Comparison of ENCODE assay signal across 11 cellular contexts in genomic region chr1:39514710-39515124, GRCh38. TPM values are rescaled to one million over a fixed set of nuclear protein-coding genes. Genes with fewer than 3 reads are reported as not detected.
A peak's percentile ranks its signal among the peaks of the same experiment; 100 is the strongest.
DNase-seq lines count a peak whose midpoint lies in the region; ATAC-seq, FAIRE-seq and TF ChIP-seq lines count a peak whose summit lies in the region.
"Not testable (repeated sequence)": the region's sequence is repeated elsewhere in the genome, so short reads cannot be mapped to it uniquely, and the experiment has no call there.
"Had no signal": no experiment of that assay in that cellular context is flagged by ENCODE, and none has a peak within 500 bp of the region (broad histone marks: within the 10 kb centered on the region; RNA-seq: fewer than 3 reads in every experiment).

No MANE protein-coding gene starts in this region.

- not testable (repeated sequence) for H4K20me1 ChIP-seq in SK-N-SH (ENCODE audit: insufficient read depth); endothelial cell of umbilical vein (replicated peaks; ENCODE audit: control insufficient read depth, extremely low read depth, insufficient read depth, low read length)

- not testable (repeated sequence) for H3K9ac ChIP-seq in SK-N-SH; endothelial cell of umbilical vein (replicated peaks; ENCODE audit: extremely low read depth, insufficient read depth, low read length)

- H3K9me3 ChIP-seq in SK-N-SH; endothelial cell of umbilical vein (replicated peaks; ENCODE audit: control insufficient read depth, insufficient read depth, low read length); iPS DF 6.9 (ENCODE audit: control insufficient read depth, insufficient read depth, low read length): not testable (repeated sequence)

- not testable (repeated sequence) for H3K4me3 Mint-ChIP-seq in CD14-positive monocyte; activated naive CD8-positive, alpha-beta T cell treated with anti-CD3 and anti-CD28 coated beads, Interleukin-2, amount 50 U/mL, for 24 hours; natural killer cell

- TF ChIP-seq EP300 in SK-N-SH (IDR thresholded peaks at IDR 0.05; ENCODE audit: borderline replicate concordance in 1 of 2, low read depth in 1 of 2, low read length in 1 of 2) = not testable (repeated sequence)

- H3K27ac Mint-ChIP-seq in CD14-positive monocyte; activated naive CD8-positive, alpha-beta T cell treated with anti-CD3 and anti-CD28 coated beads, Interleukin-2, amount 50 U/mL, for 24 hours; natural killer cell: not testable (repeated sequence)

- intact Hi-C loops in CD14-positive monocyte (cut with micrococcal nuclease); endothelial cell of umbilical vein (cut with micrococcal nuclease); natural killer cell (cut with micrococcal nuclease): not testable (repeated sequence)

- not testable (repeated sequence) for H2AFZ ChIP-seq in SK-N-SH (ENCODE audit: low read depth); endothelial cell of umbilical vein (ENCODE audit: low read depth, low read length)

- peaks cover 1 to 16% (median 4%) of the 10 kb centered on the region in 3 donors for H3K27me3 Mint-ChIP-seq in CD14-positive monocyte (ENCODE audit: low read depth in 3 of 3)
- not testable (repeated sequence) for H3K27me3 Mint-ChIP-seq in activated naive CD8-positive, alpha-beta T cell treated with anti-CD3 and anti-CD28 coated beads, Interleukin-2, amount 50 U/mL, for 24 hours; natural killer cell (ENCODE audit: low read depth in 2 of 2)

- POLR2A ChIA-PET in SK-N-SH (lab: Yijun Ruan, JAX); endothelial cell of umbilical vein (lab: Charles Lee): not testable (repeated sequence)

- not testable (repeated sequence) for TF ChIP-seq CTCF in CD14-positive monocyte (IDR thresholded peaks at IDR 0.05); HFF-Myc (IDR thresholded peaks at IDR 0.05; ENCODE audit: low read depth, low read length, missing control alignments); SK-N-SH (IDR thresholded peaks at IDR 0.05); endothelial cell of umbilical vein (IDR thresholded peaks at IDR 0.05; ENCODE audit: extremely low read depth in 1 of 2, insufficient read depth in 1 of 2, low read depth in 1 of 2, low read length in 2 of 2); natural killer cell (IDR thresholded peaks at IDR 0.05)

- not testable (repeated sequence) for H3K9me2 ChIP-seq in SK-N-SH

- H3K4me3 ChIP-seq in HFF-Myc (replicated peaks; ENCODE audit: low read depth, low read length) = 0 out of 2 replicates have a peak overlapping the region, but pooled peaks have one; percentile 11
- H3K4me3 ChIP-seq in SK-N-SH (ENCODE audit: low read depth in 2 of 2, low read length in 1 of 2) = peak overlapping the region in 1 of 2 experiments; percentile 29; a peak in 1 of 4 replicates
- peak overlapping the region in 1 of 3 experiments; percentile 34 for H3K4me3 ChIP-seq in endothelial cell of umbilical vein (replicated peaks in 1 of 3; ENCODE audit: insufficient read depth in 1 of 3, low read depth in 1 of 3, low read length in 3 of 3)
- peak overlapping the region; percentile 45; the same call in 1 of the 2 replicates for H3K4me3 ChIP-seq in iPS DF 6.9 (ENCODE audit: low read length)

- peak; percentile 46 for FAIRE-seq in endothelial cell of umbilical vein (lab: Jason Lieb, UNC)

- ATAC-seq in activated naive CD8-positive, alpha-beta T cell treated with anti-CD3 and anti-CD28 coated beads, Interleukin-2, amount 50 U/mL, for 24 hours = peak; percentile 43
- ATAC-seq in natural killer cell = peak in 2 of 3 donors; percentile 50 to 55

- H3K4me1 Mint-ChIP-seq in CD14-positive monocyte; activated naive CD8-positive, alpha-beta T cell treated with anti-CD3 and anti-CD28 coated beads, Interleukin-2, amount 50 U/mL, for 24 hours; natural killer cell: not testable (repeated sequence)

- H3K27me3 ChIP-seq in SK-N-SH (ENCODE audit: insufficient read depth); endothelial cell of umbilical vein (ENCODE audit: control insufficient read depth in 2 of 2, insufficient read depth in 2 of 2, low read length in 2 of 2); iPS DF 6.9 (ENCODE audit: control insufficient read depth, insufficient read depth, low read length): not testable (repeated sequence)

- TF ChIP-seq POLR2A in endothelial cell of umbilical vein (IDR thresholded peaks at IDR 0.05; ENCODE audit: low read depth, low read length) = not testable (repeated sequence)

- not testable (repeated sequence) for H3K36me3 Mint-ChIP-seq in CD14-positive monocyte; activated naive CD8-positive, alpha-beta T cell treated with anti-CD3 and anti-CD28 coated beads, Interleukin-2, amount 50 U/mL, for 24 hours (ENCODE audit: low read depth); natural killer cell

- DNase-seq in CD14-positive monocyte (ENCODE audit: low spot score) (peak; percentile 39), SK-N-SH (peak; percentile 47)
- DNase-seq in HFF-Myc (ENCODE audit: extremely low read depth, low read depth); endothelial cell of umbilical vein (ENCODE audit: low read depth, low spot score); iPS DF 6.9 (ENCODE audit: low read depth, low spot score); natural killer cell: not testable (repeated sequence)
- DNase-seq in activated naive CD8-positive, alpha-beta T cell treated with anti-CD3 and anti-CD28 coated beads, Interleukin-2, amount 50 U/mL, for 24 hours = peak; percentile 21
- DNase-seq in stimulated activated CD4-positive, alpha-beta T cell treated with anti-CD3 and anti-CD28 coated beads, Interleukin-15, amount 100 ng/mL, for 24 hours = peak; percentile 27

- not testable (repeated sequence) for BruUV-seq in endothelial cell of umbilical vein (replicated peaks; lab: Mats Ljungman, UMichigan)

- H3K27ac ChIP-seq in SK-N-SH (ENCODE audit: low read depth in 2 of 2, low read length in 1 of 2); endothelial cell of umbilical vein (ENCODE audit: insufficient read depth, low read depth, low read length); iPS DF 6.9 (ENCODE audit: low read length): not testable (repeated sequence)

- CTCF ChIA-PET in SK-N-SH (lab: Yijun Ruan, JAX); endothelial cell of umbilical vein (lab: Charles Lee): not testable (repeated sequence)

- not testable (repeated sequence) for H3K4me2 ChIP-seq in SK-N-SH; endothelial cell of umbilical vein (ENCODE audit: insufficient read depth, low read length)

- dilution Hi-C loops in endothelial cell of umbilical vein (cut with MboI; ENCODE audit: extremely low pct_ligation_motif_present, low sequenced_read_pairs) = not testable (repeated sequence)

- not testable (repeated sequence) for H3K4me1 ChIP-seq in SK-N-SH (ENCODE audit: control insufficient read depth in 1 of 2, insufficient read depth in 2 of 2, low read depth in 1 of 2, low read length in 1 of 2); endothelial cell of umbilical vein (ENCODE audit: control insufficient read depth, extremely low read depth, insufficient read depth, low read length); iPS DF 6.9 (ENCODE audit: control insufficient read depth, insufficient read depth, low read length)

- H3K36me3 ChIP-seq in SK-N-SH (replicated peaks in 1 of 2; ENCODE audit: control insufficient read depth in 1 of 2, insufficient read depth in 2 of 2, low read length in 1 of 2); endothelial cell of umbilical vein (ENCODE audit: control insufficient read depth in 2 of 2, extremely low read depth in 1 of 2, insufficient read depth in 2 of 2, low read length in 2 of 2); iPS DF 6.9 (ENCODE audit: control insufficient read depth, insufficient read depth, low read length): not testable (repeated sequence)

- H3K79me2 ChIP-seq in SK-N-SH (ENCODE audit: insufficient read depth); endothelial cell of umbilical vein (ENCODE audit: control insufficient read depth, insufficient read depth, low read length): not testable (repeated sequence)

- H3F3A ChIP-seq in SK-N-SH (replicated peaks; ENCODE audit: insufficient read depth) = not testable (repeated sequence)

- H3K9me3 Mint-ChIP-seq in CD14-positive monocyte; activated naive CD8-positive, alpha-beta T cell treated with anti-CD3 and anti-CD28 coated beads, Interleukin-2, amount 50 U/mL, for 24 hours; natural killer cell: not testable (repeated sequence)

- whole genome bisulfite sequencing in SK-N-SH (ENCODE audit: low lambda C conversion rate) = no CpG with 5 or more reads among the region's 46 CpGs
- no CpG with 5 or more reads among the region's 46 CpGs for WGBS in iPS DF 6.9 (ENCODE audit: insufficient coverage, insufficient read length)

- not testable (repeated sequence) for TF ChIP-seq RAD21 in SK-N-SH (IDR thresholded peaks at IDR 0.05; ENCODE audit: low read length)

- not testable (repeated sequence) for H3K9me1 ChIP-seq in endothelial cell of umbilical vein (replicated peaks; ENCODE audit: control insufficient read depth, extremely low read depth, insufficient read depth, low read length)

RNA-seq across cellular contexts. Expression of gene BMP8A, which starts 23.3 kb away (rescaled TPM):
- not detected for polyA plus RNA-seq in CD14-positive monocyte
- polyA plus RNA-seq in SK-N-SH (2012; rRNA removed) = 0.05 and 0.16 TPM in 2 replicates
- 0.03 TPM in 1 of 2 replicates, not detected in the other for polyA plus RNA-seq in SK-N-SH (2012; cell fraction: cytosol; rRNA removed)
- polyA plus RNA-seq in SK-N-SH (2012; cell fraction: nucleus; rRNA removed) = not detected in 2 replicates
- 0.44 TPM in 1 of 2 replicates, not detected in the other for total RNA-seq in endothelial cell of umbilical vein
- 0.16 and 0.25 TPM in 2 replicates for polyA plus RNA-seq in endothelial cell of umbilical vein
- polyA plus RNA-seq in endothelial cell of umbilical vein (2011; cell fraction: cytosol; rRNA removed) = 0.05 and 0.16 TPM in 2 replicates
- 0.22 and 0.35 TPM in 2 replicates for polyA plus RNA-seq in endothelial cell of umbilical vein (2011; cell fraction: nucleus; rRNA removed)
- not detected in 2 replicates for polyA plus RNA-seq in endothelial cell of umbilical vein (2012)
- 0.28 TPM in 1 of 2 replicates, not detected in the other for polyA minus RNA-seq in endothelial cell of umbilical vein
- not detected for polyA minus RNA-seq in endothelial cell of umbilical vein (2011; cell fraction: cytosol; rRNA and poly(A)+ RNA removed)
- polyA minus RNA-seq in endothelial cell of umbilical vein (2011; cell fraction: nucleus; rRNA and poly(A)+ RNA removed) = 0.67 TPM in 1 of 2 replicates, not detected in the other
- total RNA-seq in natural killer cell = 1 to 10 TPM in 1 of 3 donors, under 1 TPM in 2; 0.29 to 1.6 (median 0.40) TPM
- total RNA-seq: epithelial cell of proximal tubule; LHCN-M2; T-helper 1 cell treated with Interleukin-12 subunit alpha and Interleukin-12 subunit beta and Interleukin-4 antibody, amounts not matched to agents 30 ng/mL and 1 ng/mL, for 36 hours had no signal
